In the genomic region with DNA sequence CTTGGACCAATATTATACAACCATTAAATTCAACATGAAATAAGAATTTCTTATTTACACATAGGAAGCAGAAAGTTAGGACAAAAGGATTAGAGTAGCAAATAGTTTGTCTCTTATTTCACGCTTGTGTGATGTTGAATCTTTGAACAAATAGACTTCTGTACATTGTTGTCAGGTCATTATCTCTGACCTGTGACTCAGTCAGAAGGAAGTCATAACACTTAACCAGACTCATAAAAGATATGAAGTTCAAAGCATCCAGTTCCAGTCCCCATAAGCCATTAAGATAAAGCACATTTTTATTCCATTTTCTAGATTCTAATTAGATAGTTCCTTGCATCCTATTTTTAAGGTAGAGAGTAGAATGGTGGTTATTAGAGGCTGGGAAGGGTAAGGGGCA, we compare ENCODE assay signal across 20 cellular contexts.
DNase-seq lines count a peak whose midpoint lies in the region; ATAC-seq lines count a peak whose summit lies in the region.
"Had no signal": no experiment of that assay in that cellular context is flagged by ENCODE, and none has a peak within 500 bp of the region (broad histone marks: within the 10 kb centered on the region; RNA-seq: fewer than 3 reads in every experiment).

No MANE protein-coding gene starts in this region.

- no peak overlapping the region for H2BK12ac ChIP-seq in neuronal stem cell (ENCODE audit: low read length)

- H3K79me1 ChIP-seq in neuronal stem cell (ENCODE audit: low read depth, low read length), result no peaks in the 10 kb centered on the region

- intact Hi-C loops in left colon (cut with DNase I, micrococcal nuclease), result no loop called here
- intact Hi-C loops in naive thymus-derived CD4-positive, alpha-beta T cell (cut with micrococcal nuclease), result no loop called here

- no peaks in the 10 kb centered on the region for H3K9me3 ChIP-seq in naive thymus-derived CD4-positive, alpha-beta T cell (ENCODE audit: control insufficient read depth in 2 of 3, low read length in 3 of 3)
- H3K9me3 ChIP-seq in neuronal stem cell (replicated peaks in 1 of 2; ENCODE audit: control insufficient read depth in 2 of 2, insufficient read depth in 1 of 2, low read depth in 1 of 2, low read length in 2 of 2), result no peaks in the 10 kb centered on the region
- H3K9me3 ChIP-seq: transverse colon had no signal

- ATAC-seq in left colon (peak; percentile 97), GM18511 (IDR thresholded peaks at IDR 0.05; ENCODE audit: unreplicated experiment) (no peak)
- ATAC-seq in naive thymus-derived CD4-positive, alpha-beta T cell, result no peak
- ATAC-seq: left ventricle myocardium superior had no signal

- no peaks in the 10 kb centered on the region for H3K36me3 Mint-ChIP-seq in naive thymus-derived CD4-positive, alpha-beta T cell
- H3K36me3 Mint-ChIP-seq: activated naive CD8-positive, alpha-beta T cell treated with anti-CD3 and anti-CD28 coated beads, Interleukin-2, amount 10 ng/mL, durations not matched to agents 7 days and 5 days had no signal

- H3K4me1 Mint-ChIP-seq in naive thymus-derived CD4-positive, alpha-beta T cell, result no peaks in the 10 kb centered on the region
- H3K4me1 Mint-ChIP-seq: activated CD4-positive, alpha-beta memory T cell treated with anti-CD3 and anti-CD28 coated beads, Interleukin-2, amount 10 ng/mL, durations not matched to agents 7 days and 5 days; activated naive CD8-positive, alpha-beta T cell treated with anti-CD3 and anti-CD28 coated beads, Interleukin-2, amount 10 ng/mL, durations not matched to agents 7 days and 5 days had no signal

- H3K4ac ChIP-seq in neuronal stem cell (ENCODE audit: low read length), result no peak overlapping the region

- no peak overlapping the region for H4K8ac ChIP-seq in neuronal stem cell (ENCODE audit: low read depth, low read length)

- no peak overlapping the region for H3K23ac ChIP-seq in neuronal stem cell (ENCODE audit: low read depth, low read length, poor library complexity)

- H3K36me3 ChIP-seq in naive thymus-derived CD4-positive, alpha-beta T cell (ENCODE audit: control insufficient read depth in 2 of 3, insufficient read depth in 3 of 3, low read length in 3 of 3), result no peaks in the 10 kb centered on the region
- no peaks in the 10 kb centered on the region for H3K36me3 ChIP-seq in neuronal stem cell (replicated peaks in 1 of 2; ENCODE audit: control insufficient read depth in 2 of 2, insufficient read depth in 2 of 2, low read length in 2 of 2)
- H3K36me3 ChIP-seq: transverse colon had no signal

- no peak overlapping the region for H3K27ac ChIP-seq in naive thymus-derived CD4-positive, alpha-beta T cell (ENCODE audit: low read depth, low read length)
- no peak overlapping the region for H3K27ac ChIP-seq in neuronal stem cell (replicated peaks; ENCODE audit: low read length)
- H3K27ac ChIP-seq: parathyroid adenoma, skin epidermis, transverse colon, VCaP had no signal

- no peak overlapping the region for H3K14ac ChIP-seq in neuronal stem cell (ENCODE audit: low read length)

- H2BK5ac ChIP-seq in neuronal stem cell (ENCODE audit: low read length), result no peak overlapping the region

- no peaks in the 10 kb centered on the region for H3K4me1 ChIP-seq in naive thymus-derived CD4-positive, alpha-beta T cell (ENCODE audit: control insufficient read depth in 2 of 2, insufficient read depth in 2 of 2, low read length in 2 of 2)
- H3K4me1 ChIP-seq in neuronal stem cell (ENCODE audit: control insufficient read depth in 2 of 2, insufficient read depth in 1 of 2, low read depth in 1 of 2, low read length in 2 of 2), result no peaks in the 10 kb centered on the region
- H3K4me1 ChIP-seq: parathyroid adenoma, transverse colon had no signal

- no peaks in the 10 kb centered on the region for H3K27me3 ChIP-seq in naive thymus-derived CD4-positive, alpha-beta T cell (ENCODE audit: control insufficient read depth in 2 of 2, insufficient read depth in 2 of 2, low read length in 2 of 2)
- H3K27me3 ChIP-seq in neuronal stem cell (ENCODE audit: control insufficient read depth in 3 of 3, insufficient read depth in 3 of 3, low read depth in 1 of 3, low read length in 3 of 3), result no peaks in the 10 kb centered on the region
- H3K27me3 ChIP-seq: transverse colon had no signal

- H2BK120ac ChIP-seq in neuronal stem cell (ENCODE audit: low read depth, low read length), result no peak overlapping the region

- no peak overlapping the region for H2BK15ac ChIP-seq in neuronal stem cell (ENCODE audit: low read length)

- H3K27me3 Mint-ChIP-seq in naive thymus-derived CD4-positive, alpha-beta T cell, result peaks cover 0 to 6% (median 0%) of the 10 kb centered on the region in 5 donors
- H3K27me3 Mint-ChIP-seq: activated CD4-positive, alpha-beta memory T cell treated with anti-CD3 and anti-CD28 coated beads, Interleukin-2, amount 10 ng/mL, durations not matched to agents 7 days and 5 days had no signal

- H3K9me3 Mint-ChIP-seq in naive thymus-derived CD4-positive, alpha-beta T cell, result peaks cover 0 to 7% (median 0%) of the 10 kb centered on the region in 11 donors
- H3K9me3 Mint-ChIP-seq: activated CD4-positive, alpha-beta memory T cell treated with anti-CD3 and anti-CD28 coated beads, Interleukin-2, amount 10 ng/mL, durations not matched to agents 7 days and 5 days; activated naive CD8-positive, alpha-beta T cell treated with anti-CD3 and anti-CD28 coated beads, Interleukin-2, amount 10 ng/mL, durations not matched to agents 7 days and 5 days had no signal

- no peak overlapping the region for H3K4me3 Mint-ChIP-seq in naive thymus-derived CD4-positive, alpha-beta T cell
- H3K4me3 Mint-ChIP-seq: activated CD4-positive, alpha-beta memory T cell treated with anti-CD3 and anti-CD28 coated beads, Interleukin-2, amount 10 ng/mL, durations not matched to agents 7 days and 5 days; activated naive CD8-positive, alpha-beta T cell treated with anti-CD3 and anti-CD28 coated beads, Interleukin-2, amount 10 ng/mL, durations not matched to agents 7 days and 5 days had no signal

- no CpG with 5 or more reads among the region's 1 CpG for WGBS in neuronal stem cell (ENCODE audit: extremely low coverage in 2 of 2, insufficient read length in 2 of 2, insufficient replicate concordance in 1 of 2), 2 donors

- H3K4me3 ChIP-seq in naive thymus-derived CD4-positive, alpha-beta T cell (ENCODE audit: low read length), result no peak overlapping the region
- no peak overlapping the region for H3K4me3 ChIP-seq in neuronal stem cell (ENCODE audit: low read length in 2 of 2)
- H3K4me3 ChIP-seq: skin epidermis, transverse colon had no signal

- H3K9ac ChIP-seq in neuronal stem cell (ENCODE audit: low read depth, low read length, poor library complexity), result no peak overlapping the region
- H3K9ac ChIP-seq: parathyroid adenoma had no signal

- no peak overlapping the region for H4K91ac ChIP-seq in neuronal stem cell (ENCODE audit: low read depth, low read length, poor library complexity)

- DNase-seq in EL (peak; percentile 77), HuH-7 (ENCODE audit: low spot score) (peak; percentile 34), astrocyte of the hippocampus (ENCODE audit: low read depth, low spot score) (peak; percentile 11), left colon (no peak), neuronal stem cell (ENCODE audit: low spot score) (no peak)
- no peak for DNase-seq in naive thymus-derived CD4-positive, alpha-beta T cell
- no peak for DNase-seq in stimulated activated CD4-positive, alpha-beta T cell treated with anti-CD3 and anti-CD28 coated beads, Interleukin-4, amount 100 ng/mL, for 24 hours
- DNase-seq: activated CD4-positive, alpha-beta memory T cell treated with anti-CD3 and anti-CD28 coated beads, Interleukin-2, amount 10 ng/mL, durations not matched to agents 7 days and 5 days; activated naive CD8-positive, alpha-beta T cell treated with anti-CD3 and anti-CD28 coated beads, Interleukin-2, amount 10 ng/mL, durations not matched to agents 7 days and 5 days; C1 segment of cervical spinal cord; central memory CD4-positive, alpha-beta T cell; left ventricle myocardium superior; NCI-H187 treated with DMSO at 0.1 percent for 48 hours; NCI-H526 treated with DMSO at 0.1 percent for 48 hours; stimulated activated naive CD4-positive, alpha-beta T cell; transverse colon had no signal

- H3K4me2 ChIP-seq in neuronal stem cell (ENCODE audit: insufficient read depth, low read length, poor library complexity, severe bottlenecking), result no peak overlapping the region

- no peak overlapping the region for H2AFZ ChIP-seq in neuronal stem cell (ENCODE audit: low read length)
- H2AFZ ChIP-seq: parathyroid adenoma had no signal

- no peak overlapping the region for H3K18ac ChIP-seq in neuronal stem cell (ENCODE audit: low read length)

- CTCF ChIA-PET in naive thymus-derived CD4-positive, alpha-beta T cell (lab: Charles Lee), result no interaction called here

- no peak overlapping the region for H3K27ac Mint-ChIP-seq in naive thymus-derived CD4-positive, alpha-beta T cell
- H3K27ac Mint-ChIP-seq: activated CD4-positive, alpha-beta memory T cell treated with anti-CD3 and anti-CD28 coated beads, Interleukin-2, amount 10 ng/mL, durations not matched to agents 7 days and 5 days; activated naive CD8-positive, alpha-beta T cell treated with anti-CD3 and anti-CD28 coated beads, Interleukin-2, amount 10 ng/mL, durations not matched to agents 7 days and 5 days had no signal

- POLR2A ChIA-PET in naive thymus-derived CD4-positive, alpha-beta T cell (lab: Charles Lee), result no interaction called here

- no peak overlapping the region for H2AK5ac ChIP-seq in neuronal stem cell (ENCODE audit: low read depth, low read length)

Comparison
In these comparisons a context has a peak if more than half of its experiments do, and no peak if none do; other contexts are left out.
1. DNase-seq: peak in EL (single experiment), HuH-7 (single experiment) and astrocyte of the hippocampus (single experiment); none in left colon (0 of 2), naive thymus-derived CD4-positive, alpha-beta T cell (0 of 9), neuronal stem cell (single experiment) and stimulated activated CD4-positive, alpha-beta T cell treated with anti-CD3 and anti-CD28 coated beads, Interleukin-4, amount 100 ng/mL, for 24 hours (single experiment).